1 cellular context compared by ENCODE assay signal in genomic region chr20:46539113-46539512, GRCh38.
TF ChIP-seq lines count a peak whose summit lies in the region.

No MANE protein-coding gene starts in this region.

TF ChIP-seq in WTC11, 78 proteins besides CTCF, POLR2A, EP300 and RAD21 (continued from another document):
- TF ChIP-seq MAX (CRISPR knock-in tag; IDR thresholded peaks at IDR 0.05), result no peak
- TF ChIP-seq ATF2 (CRISPR knock-in tag; IDR thresholded peaks at IDR 0.05; ENCODE audit: borderline replicate concordance, low read depth), result no peak
- TF ChIP-seq TP53 (CRISPR knock-in tag; IDR thresholded peaks at IDR 0.05), result no peak
